ENCODE assay signal across 16 cellular contexts in the genomic region with DNA sequence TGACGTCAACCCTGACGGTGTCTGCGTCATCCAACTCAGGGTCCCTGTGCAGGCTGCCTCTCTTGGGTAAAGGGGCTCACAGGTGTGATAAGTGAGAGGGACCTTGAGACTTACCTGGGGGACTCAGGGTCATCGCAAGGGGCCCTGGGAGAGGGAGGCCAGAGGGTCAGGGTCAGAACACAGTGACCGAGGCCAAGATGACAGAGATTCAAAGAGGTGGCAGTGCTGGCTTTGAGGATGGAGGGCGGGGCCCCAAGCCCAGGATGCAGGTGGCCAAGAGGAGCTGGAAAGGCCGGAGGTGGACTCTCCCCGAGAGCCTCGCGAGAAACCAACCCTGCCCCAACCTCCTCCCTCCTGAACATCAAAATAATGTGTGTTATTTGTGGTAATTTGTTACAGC.
DNase-seq lines count a peak whose midpoint lies in the region; ATAC-seq, FAIRE-seq and TF ChIP-seq lines count a peak whose summit lies in the region.
"Had no signal": no experiment of that assay in that cellular context is flagged by ENCODE, and none has a peak within 500 bp of the region (broad histone marks: within the 10 kb centered on the region; RNA-seq: fewer than 3 reads in every experiment).

No MANE protein-coding gene starts in this region.

- in situ Hi-C loops in HepG2 (cut with HindIII; ENCODE audit: extremely low pct_ligation_motif_present, low pct_unique_long_range_greater_than_20kb), result no loop called here

- H3K4me1 ChIP-seq in HepG2 (ENCODE audit: insufficient read depth, low read length) (no peaks in the 10 kb centered on the region), right lobe of liver (no peaks in the 10 kb centered on the region), sigmoid colon (no peaks in the 10 kb centered on the region), aorta (ENCODE audit: control insufficient read depth in 1 of 2, insufficient read depth in 2 of 2, low read length in 2 of 2) (no peaks in the 10 kb centered on the region)

- CTCF ChIA-PET in HepG2 (lab: Yijun Ruan, JAX; ENCODE audit: low intra/inter-chr PET ratio, low total read pairs), result no interaction called here

- TF ChIP-seq RAD21 in HepG2 (CRISPR knock-in tag; IDR thresholded peaks at IDR 0.05), result no peak

- POLR2A ChIA-PET in HepG2 (lab: Yijun Ruan, JAX), result no interaction called here

- no peaks in the 10 kb centered on the region for H3K36me3 ChIP-seq in HepG2 (replicated peaks in 1 of 2; ENCODE audit: control insufficient read depth in 1 of 2, insufficient read depth in 2 of 2, low read length in 2 of 2)
- H3K36me3 ChIP-seq in right lobe of liver, result no peaks in the 10 kb centered on the region
- H3K36me3 ChIP-seq in sigmoid colon, result no peaks in the 10 kb centered on the region
- H3K36me3 ChIP-seq in aorta (ENCODE audit: control insufficient read depth in 1 of 2, insufficient read depth in 2 of 2, low read length in 1 of 2), result no peaks in the 10 kb centered on the region
- H3K36me3 ChIP-seq: BLaER1 treated with 17β-estradiol and CSF1 and Interleukin-3, amounts not matched to agents 10 nM and 100 nM had no signal

- H3K27ac ChIP-seq in HepG2 (ENCODE audit: extremely low read length, insufficient read depth, low read length) (no peak overlapping the region), right lobe of liver (no peak overlapping the region), sigmoid colon (no peak overlapping the region), aorta (ENCODE audit: low read depth in 1 of 2, low read length in 2 of 2) (no peak overlapping the region)
- H3K27ac ChIP-seq: BLaER1 treated with 17β-estradiol and CSF1 and Interleukin-3, amounts not matched to agents 10 nM and 100 nM; GM23248 had no signal

- TF ChIP-seq CTCF in HepG2 (CRISPR knock-in tag; IDR thresholded peaks at IDR 0.05), result no peak
- TF ChIP-seq CTCF in right lobe of liver (IDR thresholded peaks at IDR 0.05), result no peak
- TF ChIP-seq CTCF in sigmoid colon (IDR thresholded peaks at IDR 0.05), result no peak

- no peak for FAIRE-seq in HepG2 (lab: Jason Lieb, UNC)
- FAIRE-seq: GM12878, GM18507, H54 had no signal

- WGBS in HepG2 (ENCODE audit: low lambda C conversion rate), result 13% methylated on average over 9 of the region's 10 CpGs
- 66% methylated on average over 5 of the region's 10 CpGs for WGBS in right lobe of liver (ENCODE audit: insufficient coverage, low coverage, low lambda C conversion rate, missing lambda C conversion rate)
- WGBS in sigmoid colon, 2 donors, result 72 to 88% methylated on average over 10 of the region's 10 CpGs
- 82 to 90% methylated on average over 10 of the region's 10 CpGs for WGBS in aorta, 2 donors

- no peaks in the 10 kb centered on the region for H3K79me2 ChIP-seq in HepG2 (ENCODE audit: insufficient read depth, low read length)

- no peak overlapping the region for H3K9ac ChIP-seq in HepG2 (ENCODE audit: insufficient read depth, low read depth, low read length)
- H3K9ac ChIP-seq: BLaER1 treated with 17β-estradiol and CSF1 and Interleukin-3, amounts not matched to agents 10 nM and 100 nM; GM23248 had no signal

- H3K9me3 ChIP-seq in HepG2 (ENCODE audit: low read length) (peaks cover 8% of the 10 kb centered on the region), right lobe of liver (no peaks in the 10 kb centered on the region), sigmoid colon (peaks cover 0 to 3% (median 0%) of the 10 kb centered on the region in 4 donors), aorta (ENCODE audit: control insufficient read depth, low read length) (peaks cover 10% of the 10 kb centered on the region)

- H3K27me3 ChIP-seq in HepG2 (ENCODE audit: control insufficient read depth in 1 of 2, insufficient read depth in 2 of 2, low read length in 2 of 2), result peaks cover 1 to 5% of the 10 kb centered on the region in 2 experiments; a peak in 2 of 5 replicates
- no peaks in the 10 kb centered on the region for H3K27me3 ChIP-seq in right lobe of liver
- peaks cover 0 to 3% (median 0%) of the 10 kb centered on the region in 3 donors for H3K27me3 ChIP-seq in sigmoid colon
- H3K27me3 ChIP-seq in aorta (ENCODE audit: control insufficient read depth in 1 of 2, insufficient read depth in 2 of 2, low read length in 1 of 2), result no peaks in the 10 kb centered on the region
- H3K27me3 ChIP-seq: BLaER1 treated with 17β-estradiol and CSF1 and Interleukin-3, amounts not matched to agents 10 nM and 100 nM had no signal

- H3K4me3 ChIP-seq in HepG2 (replicated peaks in 1 of 3; ENCODE audit: insufficient read depth in 1 of 3, low read depth in 2 of 3, low read length in 3 of 3), result no peak overlapping the region
- H3K4me3 ChIP-seq in right lobe of liver, result no peak overlapping the region
- no peak overlapping the region for H3K4me3 ChIP-seq in sigmoid colon
- H3K4me3 ChIP-seq in aorta (ENCODE audit: low read length in 2 of 2), result no peak overlapping the region
- H3K4me3 ChIP-seq: BLaER1 treated with 17β-estradiol and CSF1 and Interleukin-3, amounts not matched to agents 10 nM and 100 nM; GM12878; GM23248 had no signal

- H4K20me1 ChIP-seq in HepG2 (ENCODE audit: insufficient read depth, low read length), result no peaks in the 10 kb centered on the region

- TF ChIP-seq EP300 in HepG2 (IDR thresholded peaks at IDR 0.05; ENCODE audit: low read depth in 2 of 2, low read length in 2 of 2), result no peak
- no peak for TF ChIP-seq EP300 in HepG2 (CRISPR knock-in tag; IDR thresholded peaks at IDR 0.05; ENCODE audit: borderline replicate concordance)
- no peak for TF ChIP-seq EP300 in sigmoid colon (IDR thresholded peaks at IDR 0.05)

- no peak for DNase-seq in HepG2 (ENCODE audit: low spot score)
- no peak for DNase-seq in right lobe of liver
- DNase-seq in islet precursor cell, result peak; percentile 28
- peak; percentile 42 for DNase-seq in sigmoid colon
- DNase-seq in aorta, result peak; percentile 18 to 39
- no peak for DNase-seq in NCI-H1694 (lab: John Stamatoyannopoulos, UW)
- DNase-seq in NCI-H510A treated with DMSO at 0.1 percent for 48 hours (lab: John Stamatoyannopoulos, UW), result no peak
- DNase-seq: ACHN; CD4-positive, CD25-positive, alpha-beta regulatory T cell; GM23248 had no signal

- H2AFZ ChIP-seq in HepG2 (ENCODE audit: low read length), result no peak overlapping the region
- H2AFZ ChIP-seq: GM23248 had no signal

- no TSS peak for BruUV-seq in HepG2 (replicated peaks; lab: Mats Ljungman, UMichigan)

- ATAC-seq in HepG2 (no peak), right lobe of liver (no peak), aorta (ENCODE audit: low FRiP score) (no peak), HG03045 (IDR thresholded peaks at IDR 0.05; ENCODE audit: unreplicated experiment) (no peak)
- ATAC-seq: GM12878, HCT116 had no signal

- TF ChIP-seq POLR2A in HepG2 (IDR thresholded peaks at IDR 0.05; ENCODE audit: insufficient read depth in 1 of 2, low read depth in 2 of 2, low read length in 2 of 2), result no peak
- TF ChIP-seq POLR2A in right lobe of liver (IDR thresholded peaks at IDR 0.05), result no peak
- no peak for TF ChIP-seq POLR2A in sigmoid colon (IDR thresholded peaks at IDR 0.05)

- intact Hi-C loops in HepG2 (cut with micrococcal nuclease; ENCODE audit: unreplicated experiment) (no loop called here), right lobe of liver (cut with DNase I) (no loop called here), sigmoid colon (cut with DNase I) (no loop called here), aorta (cut with DNase I) (loop anchor here in 1 of 2 donors (5.0 kb wide), 1 partner anchor 318 kb away; no protein-coding TSS in a partner anchor)

- no peak overlapping the region for H3K4me2 ChIP-seq in HepG2 (ENCODE audit: low read depth, low read length)
- H3K4me2 ChIP-seq: BLaER1 treated with 17β-estradiol and CSF1 and Interleukin-3, amounts not matched to agents 10 nM and 100 nM had no signal

TF ChIP-seq in HepG2, 621 proteins besides CTCF, POLR2A, EP300 and RAD21:
- TF ChIP-seq CREB1 (IDR thresholded peaks at IDR 0.05) (peak; percentile 70), CREB1 (CRISPR knock-in tag; IDR thresholded peaks at IDR 0.05) (no peak), ATF7 (IDR thresholded peaks at IDR 0.05) (0 out of 2 replicates have a peak, but pooled peaks have one; percentile 27), ATF7 (CRISPR knock-in tag; IDR thresholded peaks at IDR 0.05) (no peak), ZNF225 (CRISPR knock-in tag; IDR thresholded peaks at IDR 0.05) (no peak)

Comparison
In these comparisons a context has a peak if more than half of its experiments do, and no peak if none do; other contexts are left out.
1. DNase-seq: peak in islet precursor cell (single experiment), sigmoid colon (single experiment) and aorta (2 of 2); none in HepG2 (single experiment), right lobe of liver (0 of 3), NCI-H1694 (single experiment) and NCI-H510A treated with DMSO at 0.1 percent for 48 hours (single experiment).